ENCODE assay signal across 1 cellular context in the genomic region with DNA sequence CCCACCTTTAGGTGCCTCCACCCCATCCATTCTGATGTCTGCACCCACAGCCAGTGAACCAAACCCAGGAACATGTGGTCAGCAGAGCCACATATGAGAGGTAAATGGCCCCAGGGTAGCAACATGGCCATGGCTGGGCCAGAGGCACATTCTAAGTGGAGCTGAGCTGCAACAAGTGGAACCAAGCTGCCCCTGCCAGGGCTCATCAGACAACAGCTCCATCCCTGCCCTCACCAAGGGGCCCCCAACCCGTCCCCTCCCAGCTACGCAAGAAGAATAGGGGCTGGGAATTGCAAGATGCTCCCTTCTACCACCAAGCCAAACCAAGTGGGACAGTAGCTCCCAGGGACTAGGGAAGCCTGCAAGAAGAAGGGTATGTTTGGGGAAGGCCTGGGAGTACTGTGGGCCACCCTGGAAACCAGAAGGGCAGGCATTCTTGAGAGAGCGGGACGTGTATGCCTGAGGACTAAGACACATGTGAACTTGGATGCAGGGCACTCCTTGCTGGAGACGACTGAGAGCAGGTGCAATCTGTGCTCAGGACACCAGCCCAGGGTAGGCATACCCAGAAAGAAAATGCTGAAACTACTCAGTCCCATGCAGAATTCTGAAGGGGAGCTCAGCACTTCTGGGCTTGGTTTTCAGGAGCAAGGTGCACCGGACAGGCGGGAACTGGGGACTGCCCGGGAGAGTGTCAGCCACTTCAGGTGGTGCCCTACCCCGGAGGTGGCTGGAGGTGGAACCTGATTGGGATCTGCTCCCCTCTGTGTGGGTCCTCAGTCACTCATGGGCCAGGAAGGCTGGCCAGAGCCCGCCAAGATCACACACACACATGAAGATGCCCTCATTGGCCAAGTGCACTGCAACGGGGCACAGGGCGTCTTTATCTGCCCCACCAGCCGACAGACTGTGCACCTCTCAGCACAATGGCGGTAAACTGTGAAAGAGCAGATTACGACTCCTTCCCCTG.
TF ChIP-seq lines count a peak whose summit lies in the region.

No MANE protein-coding gene starts in this region.

TF ChIP-seq in K562, 482 proteins besides CTCF, POLR2A, EP300 and RAD21:
- TF ChIP-seq ELF4 (CRISPR knock-in tag; IDR thresholded peaks at IDR 0.05): no peak
- 0 out of 2 replicates have a peak, but pooled peaks have one; percentile 13 for TF ChIP-seq CBFA2T3 (IDR thresholded peaks at IDR 0.05)
